ENCODE assay signal across 15 cellular contexts in genomic region chr3:69403406-69403934, GRCh38. TPM values are rescaled to one million over a fixed set of nuclear protein-coding genes. Genes with fewer than 3 reads are reported as not detected.
DNase-seq lines count a peak whose midpoint lies in the region; ATAC-seq and TF ChIP-seq lines count a peak whose summit lies in the region.
"Had no signal": no experiment of that assay in that cellular context is flagged by ENCODE, and none has a peak within 500 bp of the region (broad histone marks: within the 10 kb centered on the region; RNA-seq: fewer than 3 reads in every experiment).

No MANE protein-coding gene starts in this region.

- no peaks in the 10 kb centered on the region for H3K27me3 ChIP-seq in esophagus (ENCODE audit: control insufficient read depth in 1 of 2, insufficient read depth in 2 of 2, low read length in 2 of 2)
- H3K27me3 ChIP-seq in lower lobe of right lung (ENCODE audit: low read depth) = no peaks in the 10 kb centered on the region
- H3K27me3 ChIP-seq in neuronal stem cell (ENCODE audit: control insufficient read depth in 3 of 3, insufficient read depth in 3 of 3, low read depth in 1 of 3, low read length in 3 of 3) = no peaks in the 10 kb centered on the region

- 60 to 68% methylated on average over 4 of the region's 4 CpGs for WGBS in esophagus, 2 donors
- no CpG with 5 or more reads among the region's 4 CpGs for WGBS in neuronal stem cell (ENCODE audit: extremely low coverage in 2 of 2, insufficient read length in 2 of 2, insufficient replicate concordance in 1 of 2), 2 donors

- no peak overlapping the region for H2AFZ ChIP-seq in neuronal stem cell (ENCODE audit: low read length)

- H3K36me3 ChIP-seq in esophagus (ENCODE audit: control insufficient read depth in 2 of 2, insufficient read depth in 2 of 2, low read length in 1 of 2) (no peaks in the 10 kb centered on the region), lower lobe of right lung (no peaks in the 10 kb centered on the region), neuronal stem cell (replicated peaks in 1 of 2; ENCODE audit: control insufficient read depth in 2 of 2, insufficient read depth in 2 of 2, low read length in 2 of 2) (peaks cover 0 to 6% of the 10 kb centered on the region in 2 donors)
- H3K36me3 ChIP-seq: HAP-1 had no signal

- peaks cover 0 to 3% of the 10 kb centered on the region in 2 donors for H3K9me3 ChIP-seq in esophagus (ENCODE audit: control insufficient read depth in 2 of 2, insufficient read depth in 1 of 2, low read depth in 1 of 2, low read length in 1 of 2)
- peaks cover 6% of the 10 kb centered on the region for H3K9me3 ChIP-seq in lower lobe of right lung
- H3K9me3 ChIP-seq in neuronal stem cell (replicated peaks in 1 of 2; ENCODE audit: control insufficient read depth in 2 of 2, insufficient read depth in 1 of 2, low read depth in 1 of 2, low read length in 2 of 2) = peaks cover 0 to 6% of the 10 kb centered on the region in 2 donors
- H3K9me3 ChIP-seq: HAP-1 had no signal

- no peak overlapping the region for H2BK5ac ChIP-seq in neuronal stem cell (ENCODE audit: low read length)

- H4K91ac ChIP-seq in neuronal stem cell (ENCODE audit: low read depth, low read length, poor library complexity) = no peak overlapping the region

- H3K27ac ChIP-seq in esophagus (ENCODE audit: low read depth in 2 of 2, low read length in 1 of 2) = peak overlapping the region; percentile 48 to 56
- H3K27ac ChIP-seq in lower lobe of right lung = peak overlapping the region; percentile 61
- H3K27ac ChIP-seq in neuronal stem cell (replicated peaks; ENCODE audit: low read length) = no peak overlapping the region
- H3K27ac ChIP-seq: HL-60 had no signal

- no peak overlapping the region for H2BK120ac ChIP-seq in neuronal stem cell (ENCODE audit: low read depth, low read length)

- no peaks in the 10 kb centered on the region for H3K36me3 Mint-ChIP-seq in type B pancreatic cell

- no peak overlapping the region for H4K8ac ChIP-seq in neuronal stem cell (ENCODE audit: low read depth, low read length)

- H3K14ac ChIP-seq in neuronal stem cell (ENCODE audit: low read length) = no peak overlapping the region

- no peak overlapping the region for H3K4me2 ChIP-seq in neuronal stem cell (ENCODE audit: insufficient read depth, low read length, poor library complexity, severe bottlenecking)

- no peak overlapping the region for H3K4me3 ChIP-seq in esophagus (ENCODE audit: low read depth in 1 of 2, low read length in 2 of 2)
- H3K4me3 ChIP-seq in lower lobe of right lung = no peak overlapping the region
- no peak overlapping the region for H3K4me3 ChIP-seq in neuronal stem cell (ENCODE audit: low read length in 2 of 2)
- H3K4me3 ChIP-seq: HAP-1 had no signal

- no peak overlapping the region for H2BK12ac ChIP-seq in neuronal stem cell (ENCODE audit: low read length)

- no peaks in the 10 kb centered on the region for H3K27me3 Mint-ChIP-seq in type B pancreatic cell

- no peaks in the 10 kb centered on the region for H3K79me1 ChIP-seq in neuronal stem cell (ENCODE audit: low read depth, low read length)

- no peak overlapping the region for H2AK5ac ChIP-seq in neuronal stem cell (ENCODE audit: low read depth, low read length)

- no peaks in the 10 kb centered on the region for H3K9me3 Mint-ChIP-seq in type B pancreatic cell

- TF ChIP-seq CTCF in lower lobe of right lung (IDR thresholded peaks at IDR 0.05) (no peak), type B pancreatic cell (conservative IDR thresholded peaks at IDR 0.05) (no peak)

- H3K27ac Mint-ChIP-seq in type B pancreatic cell = peak overlapping the region; percentile 91

- H3K4me1 ChIP-seq in esophagus (ENCODE audit: control insufficient read depth in 2 of 2, insufficient read depth in 2 of 2, low read length in 1 of 2) (peaks cover 2% of the 10 kb centered on the region in 2 donors), lower lobe of right lung (peaks cover 21% of the 10 kb centered on the region), neuronal stem cell (ENCODE audit: control insufficient read depth in 2 of 2, insufficient read depth in 1 of 2, low read depth in 1 of 2, low read length in 2 of 2) (no peaks in the 10 kb centered on the region)
- H3K4me1 ChIP-seq: HAP-1 had no signal

- peak; percentile 33 for DNase-seq in NCI-H510A (lab: John Stamatoyannopoulos, UW)
- no peak for DNase-seq in lower lobe of right lung
- no peak for DNase-seq in type B pancreatic cell (ENCODE audit: extremely low spot score, unreplicated experiment)
- no peak for DNase-seq in stimulated activated CD4-positive, alpha-beta T cell treated with anti-CD3 and anti-CD28 coated beads, Interleukin-15, amount 100 ng/mL, for 24 hours
- DNase-seq in neuronal stem cell (ENCODE audit: low spot score) = no peak
- no peak for DNase-seq in NCI-H2081 treated with DMSO at 0.1 percent for 48 hours (lab: John Stamatoyannopoulos, UW)
- DNase-seq in sciatic nerve (ENCODE audit: low spot score) = no peak
- DNase-seq: COR-L47, EL, NCI-H187 treated with DMSO at 0.1 percent for 48 hours, NCI-H524, SHP77 had no signal

- no peak overlapping the region for H3K4ac ChIP-seq in neuronal stem cell (ENCODE audit: low read length)

- ATAC-seq in lower lobe of right lung = peak; percentile 73 to 80
- no peak for ATAC-seq in sciatic nerve

- H3K4me1 Mint-ChIP-seq in type B pancreatic cell (ENCODE audit: unreplicated experiment) = peaks cover 6% of the 10 kb centered on the region

- peak overlapping the region; percentile 67 for H3K4me3 Mint-ChIP-seq in type B pancreatic cell

- no peak overlapping the region for H3K9ac ChIP-seq in neuronal stem cell (ENCODE audit: low read depth, low read length, poor library complexity)

- no peak overlapping the region for H3K23ac ChIP-seq in neuronal stem cell (ENCODE audit: low read depth, low read length, poor library complexity)

- no peak overlapping the region for H3K18ac ChIP-seq in neuronal stem cell (ENCODE audit: low read length)

- intact Hi-C loops in lower lobe of right lung (cut with DNase I) (no loop called here), sciatic nerve (cut with DNase I) (no loop called here)

- no peak overlapping the region for H2BK15ac ChIP-seq in neuronal stem cell (ENCODE audit: low read length)

RNA-seq across cellular contexts. Expression of gene FRMD4B, which starts 17.6 kb away (rescaled TPM):
- polyA plus RNA-seq in esophagus = 10 to 100 TPM; 18.6 to 21.0 TPM
- total RNA-seq in lower lobe of right lung (62.4 TPM), type B pancreatic cell (ENCODE audit: low replicate concordance) (37.4 and 38.7 TPM in 2 replicates), sciatic nerve (48.6 TPM)
- 9.6 TPM for polyA plus RNA-seq in neuronal stem cell (2013, experiment 1 of 2)
- polyA plus RNA-seq in neuronal stem cell (2013, experiment 2 of 2) = 9.9 TPM
